ENCODE assay signal across 8 cellular contexts in genomic region chr10:93554760-93555432, GRCh38. TPM values are rescaled to one million over a fixed set of nuclear protein-coding genes. Genes with fewer than 3 reads are reported as not detected.
DNase-seq lines count a peak whose midpoint lies in the region; ATAC-seq and TF ChIP-seq lines count a peak whose summit lies in the region.

No MANE protein-coding gene starts in this region.

- H3K9me3 ChIP-seq in mesodermal cell (ENCODE audit: control insufficient read depth, low read length), result no peaks in the 10 kb centered on the region

- H3K27ac Mint-ChIP-seq in CD14-positive monocyte (peak overlapping the region; percentile 91 to 97 (median 96)), endothelial cell (ENCODE audit: unreplicated experiment) (no peak overlapping the region)
- H3K27ac Mint-ChIP-seq in activated CD4-positive, alpha-beta T cell treated with anti-CD3 and anti-CD28 coated beads, Interleukin-2, amount 10 ng/mL, durations not matched to agents 7 days and 5 days, result no peak overlapping the region

- H3K4me3 Mint-ChIP-seq in CD14-positive monocyte (peak overlapping the region; percentile 72 to 83), endothelial cell (ENCODE audit: unreplicated experiment) (no peak overlapping the region)
- no peak overlapping the region for H3K4me3 Mint-ChIP-seq in activated CD4-positive, alpha-beta T cell treated with anti-CD3 and anti-CD28 coated beads, Interleukin-2, amount 10 ng/mL, durations not matched to agents 7 days and 5 days

- TF ChIP-seq CTCF in CD14-positive monocyte (IDR thresholded peaks at IDR 0.05) (peak; percentile 88), endothelial cell (IDR thresholded peaks at IDR 0.05; ENCODE audit: unreplicated experiment) (peak; percentile 66)

- POLR2A ChIA-PET in activated CD4-positive, alpha-beta T cell treated with anti-CD3 and anti-CD28 coated beads, Interleukin-2, amount 10 ng/mL, durations not matched to agents 7 days and 5 days (lab: Charles Lee), result no interaction called here

- H3K9me3 Mint-ChIP-seq in CD14-positive monocyte, result peaks cover 0 to 7% (median 4%) of the 10 kb centered on the region in 7 donors
- H3K9me3 Mint-ChIP-seq in activated CD4-positive, alpha-beta T cell treated with anti-CD3 and anti-CD28 coated beads, Interleukin-2, amount 10 ng/mL, durations not matched to agents 7 days and 5 days, result no peaks in the 10 kb centered on the region
- no peaks in the 10 kb centered on the region for H3K9me3 Mint-ChIP-seq in endothelial cell (ENCODE audit: unreplicated experiment)

- H3K4me3 ChIP-seq in mesodermal cell (ENCODE audit: extremely low read depth, insufficient read depth, low read length, poor library complexity, severe bottlenecking), result no peak overlapping the region

- H3K4me1 Mint-ChIP-seq in CD14-positive monocyte (peaks cover 38% of the 10 kb centered on the region), endothelial cell (ENCODE audit: unreplicated experiment) (peaks cover 6% of the 10 kb centered on the region)
- no peaks in the 10 kb centered on the region for H3K4me1 Mint-ChIP-seq in activated CD4-positive, alpha-beta T cell treated with anti-CD3 and anti-CD28 coated beads, Interleukin-2, amount 10 ng/mL, durations not matched to agents 7 days and 5 days

- peaks cover 4% of the 10 kb centered on the region for H3K4me1 ChIP-seq in mesodermal cell (ENCODE audit: control insufficient read depth, insufficient read depth, low read length, poor library complexity, severe bottlenecking)

- intact Hi-C loops in CD14-positive monocyte (cut with micrococcal nuclease), result loop anchor here (2.0 to 5.0 kb wide), 2 partner anchors 122 to 126 kb away; no protein-coding TSS in a partner anchor

- CTCF ChIA-PET in activated CD4-positive, alpha-beta T cell treated with anti-CD3 and anti-CD28 coated beads, Interleukin-2, amount 10 ng/mL, durations not matched to agents 7 days and 5 days (lab: Charles Lee), result interaction anchor here (0.6 to 2.6 kb wide), 5 partner anchors 10 to 141 kb away, joined by 3 to 7 read pairs (median 3); no protein-coding TSS in a partner anchor

- no peaks in the 10 kb centered on the region for H3K36me3 ChIP-seq in mesodermal cell (ENCODE audit: control insufficient read depth, insufficient read depth, low read length)

- ATAC-seq in GM19463 (IDR thresholded peaks at IDR 0.05; ENCODE audit: unreplicated experiment) (peak; percentile 70), HG02588 (IDR thresholded peaks at IDR 0.05; ENCODE audit: unreplicated experiment) (no peak)

- DNase-seq in CD14-positive monocyte (ENCODE audit: low spot score), result peak; percentile 82
- DNase-seq in NCI-H187 treated with DMSO at 0.1 percent for 48 hours (lab: John Stamatoyannopoulos, UW), result peak; percentile 0
- DNase-seq in activated CD4-positive, alpha-beta T cell treated with anti-CD3 and anti-CD28 coated beads, Interleukin-2, amount 10 ng/mL, durations not matched to agents 7 days and 5 days, result peak; percentile 42
- DNase-seq in endothelial cell (ENCODE audit: low spot score), result peak; percentile 85
- peak; percentile 5 for DNase-seq in stimulated activated naive CD4-positive, alpha-beta T cell treated with Interleukin-2 at 50 U/mL for 16 hours (lab: John Stamatoyannopoulos, UW)

- WGBS in mesodermal cell (ENCODE audit: insufficient coverage in 2 of 2), 2 experiments, result 46 to 55% methylated on average over 10 to 11 of the region's 14 CpGs

- no peaks in the 10 kb centered on the region for H3K36me3 Mint-ChIP-seq in CD14-positive monocyte
- H3K36me3 Mint-ChIP-seq in activated CD4-positive, alpha-beta T cell treated with anti-CD3 and anti-CD28 coated beads, Interleukin-2, amount 10 ng/mL, durations not matched to agents 7 days and 5 days (ENCODE audit: low read depth), result no peaks in the 10 kb centered on the region
- no peaks in the 10 kb centered on the region for H3K36me3 Mint-ChIP-seq in endothelial cell (ENCODE audit: low read depth, unreplicated experiment)

- H3K27ac ChIP-seq in mesodermal cell (ENCODE audit: low read depth, low read length, severe bottlenecking), result peak overlapping the region; percentile 2

- H3K27me3 Mint-ChIP-seq in CD14-positive monocyte (ENCODE audit: low read depth in 3 of 3) (peaks cover 0 to 6% (median 2%) of the 10 kb centered on the region in 3 donors), endothelial cell (ENCODE audit: unreplicated experiment) (peaks cover 1% of the 10 kb centered on the region)
- no peaks in the 10 kb centered on the region for H3K27me3 Mint-ChIP-seq in activated CD4-positive, alpha-beta T cell treated with anti-CD3 and anti-CD28 coated beads, Interleukin-2, amount 10 ng/mL, durations not matched to agents 7 days and 5 days

RNA-seq across cellular contexts. Expression of gene FFAR4, which starts 11.6 kb away (rescaled TPM):
- 1 to 10 TPM in 1 of 2 donors, under 1 TPM in 1; 0.97 to 1.1 TPM for polyA plus RNA-seq in CD14-positive monocyte
- total RNA-seq in activated CD4-positive, alpha-beta T cell treated with anti-CD3 and anti-CD28 coated beads, Interleukin-2, amount 10 ng/mL, durations not matched to agents 7 days and 5 days, result not detected
- total RNA-seq in endothelial cell (ENCODE audit: unreplicated experiment), result not detected
- not detected for polyA plus RNA-seq in mesodermal cell (2013, experiment 1 of 2)
- polyA plus RNA-seq in mesodermal cell (2013, experiment 2 of 2), result not detected

RNA-seq across cellular contexts. Expression of gene RBP4, which starts 46.1 kb away (rescaled TPM):
- under 1 TPM in 1 of 2 donors, not detected in 1; 0.64 TPM for polyA plus RNA-seq in CD14-positive monocyte
- not detected for total RNA-seq in activated CD4-positive, alpha-beta T cell treated with anti-CD3 and anti-CD28 coated beads, Interleukin-2, amount 10 ng/mL, durations not matched to agents 7 days and 5 days
- total RNA-seq in endothelial cell (ENCODE audit: unreplicated experiment), result not detected
- 1.3 TPM for polyA plus RNA-seq in mesodermal cell (2013, experiment 1 of 2)
- 1.7 TPM for polyA plus RNA-seq in mesodermal cell (2013, experiment 2 of 2)

RNA-seq across cellular contexts. Expression of gene PDE6C, which starts 57.4 kb away (rescaled TPM):
- polyA plus RNA-seq in CD14-positive monocyte, result not detected
- total RNA-seq in activated CD4-positive, alpha-beta T cell treated with anti-CD3 and anti-CD28 coated beads, Interleukin-2, amount 10 ng/mL, durations not matched to agents 7 days and 5 days, result not detected
- not detected for total RNA-seq in endothelial cell (ENCODE audit: unreplicated experiment)
- not detected for polyA plus RNA-seq in mesodermal cell (2013, experiment 1 of 2)
- not detected for polyA plus RNA-seq in mesodermal cell (2013, experiment 2 of 2)

RNA-seq across cellular contexts. Expression of gene CEP55, which starts 58.5 kb away (rescaled TPM):
- polyA plus RNA-seq in CD14-positive monocyte, result under 1 TPM in 1 of 2 donors, not detected in 1; 0.26 TPM
- total RNA-seq in activated CD4-positive, alpha-beta T cell treated with anti-CD3 and anti-CD28 coated beads, Interleukin-2, amount 10 ng/mL, durations not matched to agents 7 days and 5 days, result 10 to 100 TPM; 77.5 to 92.3 TPM
- total RNA-seq in endothelial cell (ENCODE audit: unreplicated experiment), result 3.5 TPM
- polyA plus RNA-seq in mesodermal cell (2013, experiment 1 of 2), result 28.3 TPM
- polyA plus RNA-seq in mesodermal cell (2013, experiment 2 of 2), result 35.5 TPM

Comparison
In these comparisons a context has a peak if more than half of its experiments do, and no peak if none do; other contexts are left out.
1. DNase-seq: peak in every context shown above with its lines; median percentile 85 in endothelial cell; 82 in CD14-positive monocyte; 42 in activated CD4-positive, alpha-beta T cell treated with anti-CD3 and anti-CD28 coated beads, Interleukin-2, amount 10 ng/mL, durations not matched to agents 7 days and 5 days; 5 in stimulated activated naive CD4-positive, alpha-beta T cell treated with Interleukin-2 at 50 U/mL for 16 hours; 0 in NCI-H187 treated with DMSO at 0.1 percent for 48 hours.
2. H3K27ac Mint-ChIP-seq: peak in CD14-positive monocyte (7 of 7); none in activated CD4-positive, alpha-beta T cell treated with anti-CD3 and anti-CD28 coated beads, Interleukin-2, amount 10 ng/mL, durations not matched to agents 7 days and 5 days (single experiment) and endothelial cell (single experiment).
3. H3K4me3 Mint-ChIP-seq: peak in CD14-positive monocyte (2 of 2); none in activated CD4-positive, alpha-beta T cell treated with anti-CD3 and anti-CD28 coated beads, Interleukin-2, amount 10 ng/mL, durations not matched to agents 7 days and 5 days (single experiment) and endothelial cell (single experiment).